Comparison of ENCODE assay signal across 12 cellular contexts in the genomic region with DNA sequence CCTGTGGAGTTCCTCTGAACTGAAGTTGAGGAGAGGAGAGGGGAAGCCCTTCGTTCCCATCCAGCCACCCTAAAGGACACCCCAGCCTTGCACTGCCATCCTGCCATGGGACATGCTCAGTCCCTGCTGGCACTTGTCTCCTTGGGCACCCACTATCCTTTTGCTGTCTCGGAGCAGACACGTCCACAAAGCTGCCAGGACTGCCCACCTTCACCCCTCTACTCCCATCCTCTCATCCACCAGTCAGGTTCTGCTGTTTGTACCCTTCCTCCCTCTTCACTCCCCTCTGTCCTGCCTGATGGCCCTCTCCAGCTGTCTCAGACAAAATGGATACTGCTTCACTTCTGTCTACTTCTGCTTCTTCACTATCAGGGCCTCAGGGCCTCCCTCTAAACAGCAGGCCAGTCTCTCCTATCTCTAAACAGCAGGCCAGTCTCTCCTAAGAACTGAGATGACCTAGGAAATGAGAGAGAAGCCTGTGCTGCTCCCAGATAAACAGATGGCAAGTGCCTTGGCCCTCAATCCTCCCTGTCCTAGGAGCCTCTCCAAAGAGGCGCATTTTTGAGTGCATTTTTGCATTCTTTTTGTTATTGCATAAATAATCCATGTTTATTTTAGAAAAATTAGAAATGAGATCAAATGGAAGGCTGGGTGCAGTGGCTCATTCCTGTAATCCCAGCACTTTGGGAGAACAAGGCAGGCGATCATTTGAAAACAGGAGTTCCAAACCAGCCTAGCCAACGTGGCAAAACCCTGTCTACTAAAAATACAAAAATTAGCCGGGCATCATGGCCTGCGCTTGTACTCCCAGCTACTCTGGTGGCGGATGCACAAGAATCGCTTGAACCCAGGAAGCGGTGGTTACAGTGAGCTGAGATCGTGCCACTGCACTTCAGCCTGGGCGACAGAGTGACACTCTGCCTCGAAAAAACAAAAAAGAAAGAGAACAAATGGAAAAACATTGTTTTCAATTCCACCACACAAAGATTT. TPM values are rescaled to one million over a fixed set of nuclear protein-coding genes. Genes with fewer than 3 reads are reported as not detected.
DNase-seq lines count a peak whose midpoint lies in the region; ATAC-seq, FAIRE-seq and TF ChIP-seq lines count a peak whose summit lies in the region.
"Had no signal": no experiment of that assay in that cellular context is flagged by ENCODE, and none has a peak within 500 bp of the region (broad histone marks: within the 10 kb centered on the region; RNA-seq: fewer than 3 reads in every experiment).

No MANE protein-coding gene starts in this region.

- TF ChIP-seq POLR2A in upper lobe of left lung (IDR thresholded peaks at IDR 0.05) (no peak), H54 (IDR thresholded peaks at IDR 0.05; ENCODE audit: low read depth, low read length) (no peak)

- no peak overlapping the region for H3K4me3 ChIP-seq in cardiac muscle cell
- H3K4me3 ChIP-seq in left ventricle myocardium inferior = no peak overlapping the region
- no peak overlapping the region for H3K4me3 ChIP-seq in PC-9
- no peak overlapping the region for H3K4me3 ChIP-seq in upper lobe of left lung
- H3K4me3 ChIP-seq: esophagus muscularis mucosa had no signal

- no peak for TF ChIP-seq EP300 in upper lobe of left lung (IDR thresholded peaks at IDR 0.05)

- H3K27ac ChIP-seq in cardiac muscle cell (peak overlapping the region; percentile 88), left ventricle myocardium inferior (replicated peaks) (no peak overlapping the region), PC-9 (no peak overlapping the region), upper lobe of left lung (peak overlapping the region; percentile 16 to 66 (median 23))
- H3K27ac ChIP-seq: esophagus muscularis mucosa had no signal

- no peak overlapping the region for H3K4me3 Mint-ChIP-seq in endothelial cell (ENCODE audit: unreplicated experiment)

- peak overlapping the region; percentile 67 for H3K27ac Mint-ChIP-seq in endothelial cell (ENCODE audit: unreplicated experiment)

- BruUV-seq in PC-9 (replicated peaks; lab: Mats Ljungman, UMichigan) = no TSS peak

- POLR2A ChIA-PET in PC-9 (lab: Charles Lee; ENCODE audit: unreplicated experiment) = interaction anchor here (0.6 kb wide), 1 partner anchor 44 kb away, joined by 3 read pairs; no protein-coding TSS in a partner anchor

- H3K4me1 Mint-ChIP-seq in endothelial cell (ENCODE audit: unreplicated experiment) = peaks cover 18% of the 10 kb centered on the region

- intact Hi-C loops in left ventricle myocardium inferior (cut with micrococcal nuclease) (no loop called here), PC-9 (cut with micrococcal nuclease; ENCODE audit: unreplicated experiment) (no loop called here)

- H3K36me3 ChIP-seq in cardiac muscle cell (no peaks in the 10 kb centered on the region), left ventricle myocardium inferior (no peaks in the 10 kb centered on the region), PC-9 (ENCODE audit: low read depth) (no peaks in the 10 kb centered on the region), upper lobe of left lung (no peaks in the 10 kb centered on the region)
- H3K36me3 ChIP-seq: esophagus muscularis mucosa had no signal

- CTCF ChIA-PET in PC-9 (lab: Charles Lee) = no interaction called here

- H3K9me3 ChIP-seq in cardiac muscle cell (ENCODE audit: low read depth) (no peaks in the 10 kb centered on the region), left ventricle myocardium inferior (replicated peaks) (no peaks in the 10 kb centered on the region), PC-9 (ENCODE audit: insufficient read depth, low read depth) (no peaks in the 10 kb centered on the region), upper lobe of left lung (no peaks in the 10 kb centered on the region)
- H3K9me3 ChIP-seq: esophagus muscularis mucosa had no signal

- 0 out of 2 replicates have a peak, but pooled peaks cover 4% of the 10 kb centered on the region for H3F3A ChIP-seq in PC-9 (ENCODE audit: insufficient read depth, low read depth)

- FAIRE-seq in H54 (lab: Jason Lieb, UNC) = no peak

- TF ChIP-seq CTCF in cardiac muscle cell (IDR thresholded peaks at IDR 0.05; ENCODE audit: low read depth, low read length) (no peak), left ventricle myocardium inferior (IDR thresholded peaks at IDR 0.05; ENCODE audit: borderline replicate concordance) (no peak), PC-9 (conservative IDR thresholded peaks at IDR 0.05) (no peak), endothelial cell (IDR thresholded peaks at IDR 0.05; ENCODE audit: unreplicated experiment) (no peak), upper lobe of left lung (IDR thresholded peaks at IDR 0.05) (no peak)

- peak overlapping the region; percentile 72 for H2AFZ ChIP-seq in PC-9

- no peaks in the 10 kb centered on the region for H4K20me1 ChIP-seq in PC-9 (ENCODE audit: insufficient read depth)

- H3K27me3 ChIP-seq in cardiac muscle cell (no peaks in the 10 kb centered on the region), left ventricle myocardium inferior (ENCODE audit: low read depth) (no peaks in the 10 kb centered on the region), PC-9 (ENCODE audit: insufficient read depth, low read depth) (no peaks in the 10 kb centered on the region), upper lobe of left lung (no peaks in the 10 kb centered on the region)
- H3K27me3 ChIP-seq: esophagus muscularis mucosa had no signal

- peaks cover 3% of the 10 kb centered on the region for H3K27me3 Mint-ChIP-seq in endothelial cell (ENCODE audit: unreplicated experiment)

- no peaks in the 10 kb centered on the region for H3K9me2 ChIP-seq in PC-9 (ENCODE audit: insufficient read depth)

- no peaks in the 10 kb centered on the region for H3K4me1 ChIP-seq in cardiac muscle cell (ENCODE audit: low read depth)
- H3K4me1 ChIP-seq in left ventricle myocardium inferior = peaks cover 12% of the 10 kb centered on the region
- H3K4me1 ChIP-seq in PC-9 (replicated peaks; ENCODE audit: insufficient read depth) = no peaks in the 10 kb centered on the region; the same call in 1 of the 2 replicates
- peaks cover 3 to 8% (median 5%) of the 10 kb centered on the region in 4 donors for H3K4me1 ChIP-seq in upper lobe of left lung

- 82 to 86% methylated on average over 14 of the region's 14 CpGs for WGBS in upper lobe of left lung, 2 donors

- no peaks in the 10 kb centered on the region for H3K9me3 Mint-ChIP-seq in endothelial cell (ENCODE audit: unreplicated experiment)
- H3K9me3 Mint-ChIP-seq: brain had no signal

- DNase-seq in cardiac muscle cell (ENCODE audit: low read depth in 1 of 2, low spot score in 1 of 2) (no peak), left ventricle myocardium inferior (no peak), PC-9 (no peak), endothelial cell (ENCODE audit: low spot score) (no peak), upper lobe of left lung (no peak), cerebellum (ENCODE audit: low spot score) (no peak), H54 (ENCODE audit: insufficient read length, low spot score) (no peak)
- DNase-seq: NCI-H2029 treated with DMSO at 0.1 percent for 48 hours had no signal

- H3K79me2 ChIP-seq in PC-9 (ENCODE audit: low read depth) = peaks cover 5% of the 10 kb centered on the region

- ATAC-seq in upper lobe of left lung (ENCODE audit: low FRiP score in 2 of 2) (no peak), GM18502 (IDR thresholded peaks at IDR 0.05; ENCODE audit: poor library complexity, unreplicated experiment) (no peak)

- H3K36me3 Mint-ChIP-seq in endothelial cell (ENCODE audit: low read depth, unreplicated experiment) = no peaks in the 10 kb centered on the region
- H3K36me3 Mint-ChIP-seq: brain had no signal

- no peak overlapping the region for H3K4me2 ChIP-seq in PC-9

RNA-seq across cellular contexts. Expression of a gene that starts 4.4 kb away (rescaled TPM):
- total RNA-seq in cardiac muscle cell (45.1 and 62.9 TPM in 2 replicates), left ventricle myocardium inferior (64.0 TPM), PC-9 (2021) (100 and 112 TPM in 2 replicates), endothelial cell (ENCODE audit: unreplicated experiment) (44.5 TPM), upper lobe of left lung (100 to 1,000 TPM in 1 of 6 donors, 10 to 100 TPM in 5; 49.4 to 115 (median 69.6) TPM), cerebellum (15.6 TPM)
- 66.3 and 75.9 TPM in 2 replicates for polyA plus RNA-seq in cardiac muscle cell

RNA-seq across cellular contexts. Expression of a gene that starts 12.5 kb away (rescaled TPM):
- 4.0 and 14.0 TPM in 2 replicates for total RNA-seq in cardiac muscle cell
- polyA plus RNA-seq in cardiac muscle cell = 2.7 and 9.0 TPM in 2 replicates
- 0.69 TPM for total RNA-seq in left ventricle myocardium inferior
- not detected in 2 replicates for total RNA-seq in PC-9 (2021)
- 0.26 TPM for total RNA-seq in endothelial cell (ENCODE audit: unreplicated experiment)
- 1 to 10 TPM in 1 of 6 donors, under 1 TPM in 3, not detected in 2; 0.44 to 2.9 (median 0.76) TPM for total RNA-seq in upper lobe of left lung
- 0.09 TPM for total RNA-seq in cerebellum
- polyA plus RNA-seq: neural cell had no signal

RNA-seq across cellular contexts. Expression of a gene that starts 39.5 kb away (rescaled TPM):
- total RNA-seq in cardiac muscle cell = 0.83 TPM in 1 of 2 replicates, not detected in the other
- 0.25 TPM in 1 of 2 replicates, not detected in the other for polyA plus RNA-seq in cardiac muscle cell
- total RNA-seq in left ventricle myocardium inferior = 0.55 TPM
- total RNA-seq in PC-9 (2021) = not detected in 2 replicates
- 0.28 TPM for total RNA-seq in endothelial cell (ENCODE audit: unreplicated experiment)
- total RNA-seq in upper lobe of left lung = under 1 TPM in 2 of 6 donors, not detected in 4; 0.47 to 0.69 TPM
- not detected for total RNA-seq in cerebellum

RNA-seq across cellular contexts. Expression of a gene that starts 46.3 kb away (rescaled TPM):
- total RNA-seq in cardiac muscle cell (17.0 and 37.0 TPM in 2 replicates), left ventricle myocardium inferior (30.4 TPM), PC-9 (2021) (115 and 126 TPM in 2 replicates), endothelial cell (ENCODE audit: unreplicated experiment) (79.9 TPM), upper lobe of left lung (100 to 1,000 TPM in 4 of 6 donors, 10 to 100 TPM in 2; 57.9 to 244 (median 105) TPM), cerebellum (15.1 TPM)
- 19.3 and 34.2 TPM in 2 replicates for polyA plus RNA-seq in cardiac muscle cell
- polyA plus RNA-seq: neural cell had no signal

Comparison
In these comparisons a context has a peak if more than half of its experiments do, and no peak if none do; other contexts are left out.
1. H3K27ac ChIP-seq: peak in cardiac muscle cell (single experiment) and upper lobe of left lung (4 of 4); none in left ventricle myocardium inferior (single experiment) and PC-9 (single experiment).